In the genomic region with DNA sequence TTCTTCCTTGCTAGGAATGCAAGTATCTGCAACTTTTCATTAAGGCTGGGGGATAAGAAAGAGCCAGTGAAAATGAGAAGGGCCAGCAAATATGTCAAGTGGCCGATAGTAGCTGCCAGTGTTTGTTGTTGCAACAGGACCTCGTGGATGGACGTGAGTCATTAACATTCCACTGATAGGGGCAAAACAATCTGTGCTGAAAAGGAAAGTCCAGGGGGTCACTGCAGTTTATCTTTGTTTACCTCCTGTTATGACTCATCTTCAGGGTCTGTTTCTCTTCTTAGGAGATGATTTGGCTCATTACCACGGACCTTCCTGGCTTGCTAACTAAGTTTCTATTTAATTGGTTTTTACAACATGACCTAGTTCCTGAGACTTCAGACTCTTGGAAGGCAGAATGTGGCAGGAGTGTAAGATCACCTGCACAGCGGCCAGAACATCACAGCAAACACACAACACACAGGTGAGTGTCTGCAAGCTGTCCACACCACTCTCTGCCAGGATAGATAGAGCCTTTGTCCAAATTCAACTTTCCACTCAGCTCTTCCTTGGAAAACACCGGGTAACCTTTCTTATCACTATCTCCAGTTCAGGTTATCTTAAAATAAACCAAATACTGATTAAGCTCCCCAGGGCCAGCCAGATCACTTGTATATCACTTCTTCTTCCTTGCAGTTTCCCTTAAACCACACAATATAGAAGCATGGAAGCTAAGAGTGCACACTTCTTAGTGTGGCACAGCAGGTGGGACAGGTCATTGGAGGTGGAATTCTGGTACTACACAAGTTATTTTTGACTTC, we compare ENCODE assay signal across 11 cellular contexts.
A peak's percentile ranks its signal among the peaks of the same experiment; 100 is the strongest.
DNase-seq lines count a peak whose midpoint lies in the region; ATAC-seq and TF ChIP-seq lines count a peak whose summit lies in the region.
"Had no signal": no experiment of that assay in that cellular context is flagged by ENCODE, and none has a peak within 500 bp of the region (broad histone marks: within the 10 kb centered on the region; RNA-seq: fewer than 3 reads in every experiment).

No MANE protein-coding gene starts in this region.

- ATAC-seq in right lobe of liver (peak; percentile 80 to 90 (median 86)), HG03159 (IDR thresholded peaks at IDR 0.05; ENCODE audit: unreplicated experiment) (no peak), HG02870 (IDR thresholded peaks at IDR 0.05; ENCODE audit: unreplicated experiment) (no peak), GM21528 (IDR thresholded peaks at IDR 0.05; ENCODE audit: low FRiP score, unreplicated experiment) (no peak)

- H3K27ac ChIP-seq in breast epithelium (peak overlapping the region in 1 of 2 donors; percentile 48), right lobe of liver (peak overlapping the region in 1 of 3 donors; percentile 50)
- H3K27ac ChIP-seq: KMS-11 had no signal

- peaks cover 21% of the 10 kb centered on the region for H3K4me1 Mint-ChIP-seq in MCF 10A (ENCODE audit: insufficient read depth, unreplicated experiment)
- H3K4me1 Mint-ChIP-seq: activated CD4-positive, alpha-beta T cell treated with anti-CD3 and anti-CD28 coated beads, Interleukin-2, amount 10 ng/mL, durations not matched to agents 24 days and 14 days; B cell had no signal

- TF ChIP-seq POLR2A in breast epithelium (IDR thresholded peaks at IDR 0.05) (no peak), right lobe of liver (IDR thresholded peaks at IDR 0.05) (no peak)

- H3K36me3 Mint-ChIP-seq in MCF 10A (ENCODE audit: insufficient read depth, unreplicated experiment) = no peaks in the 10 kb centered on the region

- DNase-seq in MCF 10A (ENCODE audit: unreplicated experiment) = peak; percentile 61
- no peak for DNase-seq in breast epithelium (ENCODE audit: low spot score in 2 of 2)
- DNase-seq in choroid plexus epithelial cell (ENCODE audit: low read depth) = peak; percentile 88
- peak in 1 of 3 donors; percentile 42 for DNase-seq in right lobe of liver
- no peak for DNase-seq in NCI-H446 treated with DMSO at 0.1 percent for 48 hours (lab: John Stamatoyannopoulos, UW)
- DNase-seq: activated CD4-positive, alpha-beta T cell treated with anti-CD3 and anti-CD28 coated beads, Interleukin-2, amount 10 ng/mL, durations not matched to agents 24 days and 14 days had no signal

- CTCF ChIA-PET in MCF 10A (lab: Yijun Ruan, JAX) = interaction anchor here (0.6 to 1.6 kb wide), 7 partner anchors 14 to 898 kb away, joined by 3 to 4 read pairs (median 3); no protein-coding TSS in a partner anchor

- no peaks in the 10 kb centered on the region for H3K27me3 Mint-ChIP-seq in MCF 10A (ENCODE audit: insufficient read depth, unreplicated experiment)
- H3K27me3 Mint-ChIP-seq: activated CD4-positive, alpha-beta T cell treated with anti-CD3 and anti-CD28 coated beads, Interleukin-2, amount 10 ng/mL, durations not matched to agents 24 days and 14 days had no signal

- no peaks in the 10 kb centered on the region for H3K27me3 ChIP-seq in breast epithelium
- H3K27me3 ChIP-seq in right lobe of liver = no peaks in the 10 kb centered on the region

- H3K27ac Mint-ChIP-seq in MCF 10A (ENCODE audit: low read depth, unreplicated experiment) = peak overlapping the region; percentile 37
- H3K27ac Mint-ChIP-seq: activated CD4-positive, alpha-beta T cell treated with anti-CD3 and anti-CD28 coated beads, Interleukin-2, amount 10 ng/mL, durations not matched to agents 24 days and 14 days; B cell had no signal

- H3K4me1 ChIP-seq in breast epithelium = no peaks in the 10 kb centered on the region
- peaks cover 0 to 13% (median 0%) of the 10 kb centered on the region in 4 donors for H3K4me1 ChIP-seq in right lobe of liver

- POLR2A ChIA-PET in MCF 10A (lab: Yijun Ruan, JAX) = interaction anchor here (1.6 kb wide), 2 partner anchors 14 kb away, joined by 5 to 6 read pairs; no protein-coding TSS in a partner anchor

- H3K36me3 ChIP-seq in breast epithelium (no peaks in the 10 kb centered on the region), right lobe of liver (no peaks in the 10 kb centered on the region)

- 2% methylated on average over 6 of the region's 6 CpGs for WGBS in right lobe of liver (ENCODE audit: insufficient coverage, low coverage, low lambda C conversion rate, missing lambda C conversion rate)

- no peak for TF ChIP-seq CTCF in MCF 10A (IDR thresholded peaks at IDR 0.05; ENCODE audit: unreplicated experiment)
- TF ChIP-seq CTCF in breast epithelium (IDR thresholded peaks at IDR 0.05) = no peak
- no peak for TF ChIP-seq CTCF in choroid plexus epithelial cell (conservative IDR thresholded peaks at IDR 0.05; ENCODE audit: low read depth, low read length)
- no peak for TF ChIP-seq CTCF in right lobe of liver (IDR thresholded peaks at IDR 0.05)

- H3K9me3 Mint-ChIP-seq in MCF 10A (ENCODE audit: unreplicated experiment) = no peaks in the 10 kb centered on the region
- H3K9me3 Mint-ChIP-seq: activated CD4-positive, alpha-beta T cell treated with anti-CD3 and anti-CD28 coated beads, Interleukin-2, amount 10 ng/mL, durations not matched to agents 24 days and 14 days had no signal

- no TSS peak for BruUV-seq in MCF 10A (replicated peaks; lab: Mats Ljungman, UMichigan)

- no peaks in the 10 kb centered on the region for H3K9me3 ChIP-seq in breast epithelium
- no peaks in the 10 kb centered on the region for H3K9me3 ChIP-seq in right lobe of liver

- intact Hi-C loops in MCF 10A (cut with micrococcal nuclease) (no loop called here), breast epithelium (cut with DNase I; ENCODE audit: low total_unique reads) (no loop called here), right lobe of liver (cut with DNase I) (no loop called here)

- no peak overlapping the region for H3K4me3 Mint-ChIP-seq in MCF 10A (ENCODE audit: unreplicated experiment)
- H3K4me3 Mint-ChIP-seq: activated CD4-positive, alpha-beta T cell treated with anti-CD3 and anti-CD28 coated beads, Interleukin-2, amount 10 ng/mL, durations not matched to agents 24 days and 14 days; B cell had no signal

- no peak overlapping the region for H3K4me3 ChIP-seq in breast epithelium
- no peak overlapping the region for H3K4me3 ChIP-seq in choroid plexus epithelial cell (ENCODE audit: low read depth, low read length)
- no peak overlapping the region for H3K4me3 ChIP-seq in right lobe of liver

Comparison
In these comparisons a context has a peak if more than half of its experiments do, and no peak if none do; other contexts are left out.
1. DNase-seq: peak in MCF 10A (single experiment) and choroid plexus epithelial cell (single experiment); none in breast epithelium (0 of 2) and NCI-H446 treated with DMSO at 0.1 percent for 48 hours (single experiment).
2. ATAC-seq: peak in right lobe of liver (4 of 4); none in HG03159 (single experiment), HG02870 (single experiment) and GM21528 (single experiment).